Comparison of ENCODE assay signal across 13 cellular contexts in genomic region chr11:555500-556174, GRCh38. TPM values are rescaled to one million over a fixed set of nuclear protein-coding genes. Genes with fewer than 3 reads are reported as not detected.
DNase-seq lines count a peak whose midpoint lies in the region; ATAC-seq and TF ChIP-seq lines count a peak whose summit lies in the region.
"Had no signal": no experiment of that assay in that cellular context is flagged by ENCODE, and none has a peak within 500 bp of the region (broad histone marks: within the 10 kb centered on the region; RNA-seq: fewer than 3 reads in every experiment).

No MANE protein-coding gene starts in this region.

- H3K4me1 ChIP-seq in right atrium auricular region (peaks cover 0 to 23% of the 10 kb centered on the region in 2 donors), upper lobe of right lung (peaks cover 20% of the 10 kb centered on the region)
- H3K4me1 ChIP-seq: BE2C had no signal

- H3K27me3 ChIP-seq in right atrium auricular region (peaks cover 17 to 36% of the 10 kb centered on the region in 2 donors), kidney epithelial cell (ENCODE audit: control insufficient read depth, insufficient read depth, low read length) (peaks cover 40% of the 10 kb centered on the region), upper lobe of right lung (peaks cover 25% of the 10 kb centered on the region)

- H3K27ac ChIP-seq in right atrium auricular region (no peak overlapping the region), upper lobe of right lung (peak overlapping the region; percentile 17)

- no peak overlapping the region for H3K27ac Mint-ChIP-seq in activated CD8-positive, alpha-beta T cell treated with anti-CD3 and anti-CD28 coated beads, Interleukin-2, amount 10 ng/mL, durations not matched to agents 7 days and 5 days
- H3K27ac Mint-ChIP-seq: stimulated activated naive CD8-positive, alpha-beta T cell treated with anti-CD3 and anti-CD28 coated beads, Interleukin-15, Interleukin-2, amounts not matched to agents 100 ng/mL and 50 ng/mL, for 24 hours had no signal

- intact Hi-C loops in left ventricle myocardium superior (cut with micrococcal nuclease) (no loop called here), upper lobe of right lung (cut with DNase I) (loop anchor here (10.0 kb wide), 1 partner anchor 169 kb away; no protein-coding TSS in a partner anchor)

- H3K36me3 ChIP-seq in right atrium auricular region (no peaks in the 10 kb centered on the region), kidney epithelial cell (ENCODE audit: control insufficient read depth, insufficient read depth, low read length) (no peaks in the 10 kb centered on the region), upper lobe of right lung (no peaks in the 10 kb centered on the region)
- H3K36me3 ChIP-seq: BE2C had no signal

- peak overlapping the region; percentile 4 to 38 for H3K4me3 ChIP-seq in right atrium auricular region
- H3K4me3 ChIP-seq in kidney epithelial cell (ENCODE audit: low read depth, low read length) = peak overlapping the region; percentile 37
- peak overlapping the region; percentile 52 for H3K4me3 ChIP-seq in upper lobe of right lung
- H3K4me3 ChIP-seq: mucosa of descending colon had no signal

- peaks cover 11% of the 10 kb centered on the region for H3K4me1 Mint-ChIP-seq in activated CD8-positive, alpha-beta T cell treated with anti-CD3 and anti-CD28 coated beads, Interleukin-2, amount 10 ng/mL, durations not matched to agents 7 days and 5 days (ENCODE audit: low read depth)

- no peaks in the 10 kb centered on the region for H3K36me3 Mint-ChIP-seq in activated CD8-positive, alpha-beta T cell treated with anti-CD3 and anti-CD28 coated beads, Interleukin-2, amount 10 ng/mL, durations not matched to agents 7 days and 5 days (ENCODE audit: low read depth)

- POLR2A ChIA-PET in activated CD8-positive, alpha-beta T cell treated with anti-CD3 and anti-CD28 coated beads, Interleukin-2, amount 10 ng/mL, durations not matched to agents 7 days and 5 days (lab: Charles Lee) = interaction anchor here (1.1 to 1.7 kb wide), 5 partner anchors 13 to 171 kb away, joined by 3 to 7 read pairs (median 4); no protein-coding TSS in a partner anchor

- no peak for ATAC-seq in left ventricle myocardium superior
- ATAC-seq in activated CD8-positive, alpha-beta T cell treated with anti-CD3 and anti-CD28 coated beads, Interleukin-2, amount 10 ng/mL, durations not matched to agents 7 days and 5 days = peak; percentile 5
- ATAC-seq in upper lobe of right lung = peak; percentile 0
- ATAC-seq in GM21717 (IDR thresholded peaks at IDR 0.05; ENCODE audit: unreplicated experiment) = no peak

- CTCF ChIA-PET in activated CD8-positive, alpha-beta T cell treated with anti-CD3 and anti-CD28 coated beads, Interleukin-2, amount 10 ng/mL, durations not matched to agents 7 days and 5 days (lab: Charles Lee) = interaction anchor here (0.7 to 4.7 kb wide), 16 partner anchors 8 to 169 kb away, joined by 3 to 86 read pairs (median 6); partner anchors contain the start of genes DEAF1, IRF7, PHRF1 and TMEM80

- no peak overlapping the region for H3K4me3 Mint-ChIP-seq in activated CD8-positive, alpha-beta T cell treated with anti-CD3 and anti-CD28 coated beads, Interleukin-2, amount 10 ng/mL, durations not matched to agents 7 days and 5 days
- H3K4me3 Mint-ChIP-seq: activated CD4-positive, alpha-beta T cell treated with anti-CD3 and anti-CD28 coated beads, Interleukin-2, amount 10 ng/mL, durations not matched to agents 7 days and 5 days; stimulated activated naive CD8-positive, alpha-beta T cell treated with anti-CD3 and anti-CD28 coated beads, Interleukin-15, Interleukin-2, amounts not matched to agents 100 ng/mL and 50 ng/mL, for 24 hours had no signal

- no peak for TF ChIP-seq CTCF in right atrium auricular region (IDR thresholded peaks at IDR 0.05)
- no peak for TF ChIP-seq CTCF in kidney epithelial cell (IDR thresholded peaks at IDR 0.05; ENCODE audit: insufficient read depth, low read length, poor library complexity, severe bottlenecking)
- no peak for TF ChIP-seq CTCF in upper lobe of right lung (IDR thresholded peaks at IDR 0.05)

- H3K9me3 ChIP-seq in right atrium auricular region (no peaks in the 10 kb centered on the region), upper lobe of right lung (no peaks in the 10 kb centered on the region)
- H3K9me3 ChIP-seq: BE2C, mucosa of descending colon had no signal

- H3K9me3 Mint-ChIP-seq in activated CD8-positive, alpha-beta T cell treated with anti-CD3 and anti-CD28 coated beads, Interleukin-2, amount 10 ng/mL, durations not matched to agents 7 days and 5 days (ENCODE audit: insufficient read depth) = no peaks in the 10 kb centered on the region
- H3K9me3 Mint-ChIP-seq: activated CD4-positive, alpha-beta T cell treated with anti-CD3 and anti-CD28 coated beads, Interleukin-2, amount 10 ng/mL, durations not matched to agents 7 days and 5 days; stimulated activated naive CD8-positive, alpha-beta T cell treated with anti-CD3 and anti-CD28 coated beads, Interleukin-15, Interleukin-2, amounts not matched to agents 100 ng/mL and 50 ng/mL, for 24 hours had no signal

- DNase-seq in right atrium auricular region (ENCODE audit: low spot score) = no peak
- DNase-seq in left ventricle myocardium superior = no peak
- no peak for DNase-seq in activated CD8-positive, alpha-beta T cell treated with anti-CD3 and anti-CD28 coated beads, Interleukin-2, amount 10 ng/mL, durations not matched to agents 7 days and 5 days
- DNase-seq in kidney epithelial cell (ENCODE audit: low read depth) = no peak
- no peak for DNase-seq in upper lobe of right lung
- DNase-seq in NCI-H187 treated with DMSO at 0.1 percent for 48 hours (lab: John Stamatoyannopoulos, UW) = no peak
- no peak for DNase-seq in stimulated activated naive CD4-positive, alpha-beta T cell treated with Interleukin-2 at 50 U/mL for 16 hours (lab: John Stamatoyannopoulos, UW)

- peaks cover 14% of the 10 kb centered on the region for H3K27me3 Mint-ChIP-seq in activated CD8-positive, alpha-beta T cell treated with anti-CD3 and anti-CD28 coated beads, Interleukin-2, amount 10 ng/mL, durations not matched to agents 7 days and 5 days (ENCODE audit: low read depth)

RNA-seq across cellular contexts. Expression of gene LMNTD2, which starts 4.9 kb away (rescaled TPM):
- total RNA-seq in right atrium auricular region (under 1 TPM; 0.33 to 0.86 TPM), left ventricle myocardium superior (0.20 TPM), kidney epithelial cell (1.9 and 4.7 TPM in 2 replicates), upper lobe of right lung (5.9 TPM)
- total RNA-seq in activated CD8-positive, alpha-beta T cell treated with anti-CD3 and anti-CD28 coated beads, Interleukin-2, amount 10 ng/mL, durations not matched to agents 7 days and 5 days = under 1 TPM; 0.34 to 0.81 TPM

RNA-seq across cellular contexts. Expression of gene RASSF7, which starts 5.1 kb away (rescaled TPM):
- total RNA-seq in right atrium auricular region (10 to 100 TPM in 1 of 2 donors, 1 to 10 TPM in 1; 8.5 to 13.0 TPM), left ventricle myocardium superior (4.6 TPM), kidney epithelial cell (72.5 and 91.7 TPM in 2 replicates), upper lobe of right lung (76.7 TPM)
- total RNA-seq in activated CD8-positive, alpha-beta T cell treated with anti-CD3 and anti-CD28 coated beads, Interleukin-2, amount 10 ng/mL, durations not matched to agents 7 days and 5 days = 10 to 100 TPM; 32.2 to 36.1 TPM

RNA-seq across cellular contexts. Expression of gene LRRC56, which starts 18.3 kb away (rescaled TPM):
- total RNA-seq in right atrium auricular region = under 1 TPM; 0.12 to 0.15 TPM
- total RNA-seq in left ventricle myocardium superior = 0.22 TPM
- 1 to 10 TPM; 1.9 to 2.2 TPM for total RNA-seq in activated CD8-positive, alpha-beta T cell treated with anti-CD3 and anti-CD28 coated beads, Interleukin-2, amount 10 ng/mL, durations not matched to agents 7 days and 5 days
- 1.6 and 1.9 TPM in 2 replicates for total RNA-seq in kidney epithelial cell
- 3.2 TPM for total RNA-seq in upper lobe of right lung
- total RNA-seq: RPMI7951 had no signal

RNA-seq across cellular contexts. Expression of gene HRAS, which starts 20.3 kb away (rescaled TPM):
- total RNA-seq in right atrium auricular region = 10 to 100 TPM; 31.7 to 48.1 TPM
- total RNA-seq in left ventricle myocardium superior = 67.1 TPM
- total RNA-seq in activated CD8-positive, alpha-beta T cell treated with anti-CD3 and anti-CD28 coated beads, Interleukin-2, amount 10 ng/mL, durations not matched to agents 7 days and 5 days = 10 to 100 TPM; 58.7 to 68.9 TPM
- total RNA-seq in kidney epithelial cell = 83.7 and 96.1 TPM in 2 replicates
- 55.5 TPM for total RNA-seq in upper lobe of right lung

RNA-seq across cellular contexts. Expression of gene PHRF1, which starts 20.6 kb away (rescaled TPM):
- total RNA-seq in right atrium auricular region (10 to 100 TPM; 12.4 to 14.2 TPM), left ventricle myocardium superior (18.5 TPM), kidney epithelial cell (32.5 and 33.0 TPM in 2 replicates), upper lobe of right lung (31.0 TPM)
- total RNA-seq in activated CD8-positive, alpha-beta T cell treated with anti-CD3 and anti-CD28 coated beads, Interleukin-2, amount 10 ng/mL, durations not matched to agents 7 days and 5 days = 10 to 100 TPM; 53.7 to 58.1 TPM

Comparison
In these comparisons a context has a peak if more than half of its experiments do, and no peak if none do; other contexts are left out.
1. ATAC-seq: peak in activated CD8-positive, alpha-beta T cell treated with anti-CD3 and anti-CD28 coated beads, Interleukin-2, amount 10 ng/mL, durations not matched to agents 7 days and 5 days (single experiment) and upper lobe of right lung (single experiment); none in left ventricle myocardium superior (single experiment) and GM21717 (single experiment).
2. Peak in every context shown above with its lines, with median percentiles within 50 percentile points of each other: H3K4me3 ChIP-seq.